In genomic region chr9:82131072-82131471, GRCh38 we compare ENCODE assay signal across 31 cellular contexts.
"Had no signal": no experiment of that assay in that cellular context is flagged by ENCODE, and none has a peak within 500 bp of the region (broad histone marks: within the 10 kb centered on the region; RNA-seq: fewer than 3 reads in every experiment).

No MANE protein-coding gene starts in this region.

- H3K4me3 Mint-ChIP-seq: activated CD4-positive, alpha-beta T cell treated with anti-CD3 and anti-CD28 coated beads for 36 hours; activated CD4-positive, alpha-beta T cell treated with anti-CD3 and anti-CD28 coated beads, Interleukin-2, amount 10 ng/mL, durations not matched to agents 7 days and 5 days; activated naive CD4-positive, alpha-beta T cell treated with anti-CD3 and anti-CD28 coated beads for 36 hours; activated T-cell treated with anti-CD3 and anti-CD28 coated beads, Interleukin-2, amount 50 U/mL, for 4 hours; activated T-helper 1 cell treated with anti-CD3 and anti-CD28 coated beads, Interleukin-12 subunit alpha, Interleukin-12 subunit beta, Interleukin-2, Interleukin-4 antibody, amounts not matched to agents 30 ng/mL and 10 ng/mL and 1 ng/mL, durations not matched to agents 14 hours and 24 hours and 36 hours; T-helper 1 cell treated with Interleukin-12 subunit alpha and Interleukin-12 subunit beta and Interleukin-4 antibody, amounts not matched to agents 30 μg/mL and 1 μg/mL, for 36 hours; T-helper 2 cell treated with Interferon-gamma antibody and Interleukin-4, amounts not matched to agents 5 μg/mL and 100 μg/mL, for 36 hours; WTC11 had no signal

- H3K27me3 Mint-ChIP-seq: activated CD4-positive, alpha-beta T cell treated with anti-CD3 and anti-CD28 coated beads for 36 hours; activated CD4-positive, alpha-beta T cell treated with anti-CD3 and anti-CD28 coated beads, Interleukin-2, amount 10 ng/mL, durations not matched to agents 7 days and 5 days had no signal

- DNase-seq: activated CD4-positive, alpha-beta T cell treated with anti-CD3 and anti-CD28 coated beads for 36 hours; activated CD4-positive, alpha-beta T cell treated with anti-CD3 and anti-CD28 coated beads, Interleukin-2, amount 10 ng/mL, durations not matched to agents 7 days and 5 days; activated CD4-positive, alpha-beta T cell treated with anti-CD3 and anti-CD28 coated beads, Interleukin-2, amount 50 U/mL, for 48 hours; activated CD8-positive, alpha-beta memory T cell treated with anti-CD3 and anti-CD28 coated beads, Interleukin-2, amount 50 U/mL, for 4 hours; activated gamma-delta T cell treated with Interleukin-2 at 50 U/mL for 16 hours; activated naive CD4-positive, alpha-beta T cell treated with anti-CD3 and anti-CD28 coated beads for 36 hours; activated T-cell treated with anti-CD3 and anti-CD28 coated beads for 4 hours; activated T-cell treated with anti-CD3 and anti-CD28 coated beads, Interleukin-2, amount 50 U/mL, for 4 hours; body of pancreas; cerebellar nuclear complex; Karpas-422; NCI-H1105 treated with DMSO at 0.1 percent for 48 hours; NCI-H1436; NCI-H1694; NCI-H1930; NCI-H2081 treated with DMSO at 0.1 percent for 48 hours; NCI-H226; NCI-H446 treated with DMSO at 0.1 percent for 48 hours; NCI-H524; PC-9; Right ventricle myocardium superior had no signal

- H3K36me3 ChIP-seq: adrenal gland, breast epithelium had no signal

- H3K4me1 ChIP-seq: adrenal gland, body of pancreas, breast epithelium had no signal

- H3K9me3 ChIP-seq: adrenal gland, body of pancreas, breast epithelium had no signal

- H3K4me3 ChIP-seq: adrenal gland, body of pancreas, breast epithelium, K562, PC-9 had no signal

- H3K36me3 Mint-ChIP-seq: activated naive CD4-positive, alpha-beta T cell treated with anti-CD3 and anti-CD28 coated beads, Interleukin-2, amount 50 U/mL, for 72 hours had no signal

- H3K9me3 Mint-ChIP-seq: activated T-cell treated with anti-CD3 and anti-CD28 coated beads, Interleukin-2, amount 50 U/mL, for 4 hours; T-helper 1 cell treated with Interleukin-12 subunit alpha and Interleukin-12 subunit beta and Interleukin-4 antibody, amounts not matched to agents 30 μg/mL and 1 μg/mL, for 36 hours had no signal

- H2AFZ ChIP-seq: PC-9 had no signal

- H3K27me3 ChIP-seq: adrenal gland, body of pancreas, breast epithelium had no signal

- ATAC-seq: activated CD4-positive, alpha-beta T cell treated with anti-CD3 and anti-CD28 coated beads for 36 hours; activated CD4-positive, CD25-positive, alpha-beta regulatory T cell treated with anti-CD3 and anti-CD28 coated beads, Interleukin-2, amount 50 U/mL, for 24 hours; activated naive CD4-positive, alpha-beta T cell treated with anti-CD3 and anti-CD28 coated beads, Interleukin-2, amount 50 U/mL, for 72 hours; activated T-cell treated with anti-CD3 and anti-CD28 coated beads, Interleukin-2, amount 50 U/mL, for 4 hours; body of pancreas; K562; WTC11 had no signal

- H3K4me2 ChIP-seq: PC-9 had no signal

- H3K4me1 Mint-ChIP-seq: activated CD4-positive, alpha-beta T cell treated with anti-CD3 and anti-CD28 coated beads for 36 hours; activated CD4-positive, alpha-beta T cell treated with anti-CD3 and anti-CD28 coated beads, Interleukin-2, amount 10 ng/mL, durations not matched to agents 7 days and 5 days had no signal

- H3K27ac ChIP-seq: adrenal gland, body of pancreas, breast epithelium, PC-9, RWPE1 had no signal

- H3K27ac Mint-ChIP-seq: activated CD4-positive, alpha-beta T cell treated with anti-CD3 and anti-CD28 coated beads for 36 hours; activated CD4-positive, alpha-beta T cell treated with anti-CD3 and anti-CD28 coated beads, Interleukin-2, amount 10 ng/mL, durations not matched to agents 7 days and 5 days; activated naive CD4-positive, alpha-beta T cell treated with anti-CD3 and anti-CD28 coated beads for 36 hours; activated naive CD4-positive, alpha-beta T cell treated with anti-CD3 and anti-CD28 coated beads, Interleukin-2, amount 50 U/mL, for 72 hours; activated T-helper 1 cell treated with anti-CD3 and anti-CD28 coated beads, Interleukin-12 subunit alpha, Interleukin-12 subunit beta, Interleukin-2, Interleukin-4 antibody, amounts not matched to agents 30 ng/mL and 10 ng/mL and 1 ng/mL, durations not matched to agents 14 hours and 24 hours and 36 hours; T-helper 1 cell treated with Interleukin-12 subunit alpha and Interleukin-12 subunit beta and Interleukin-4 antibody, amounts not matched to agents 30 μg/mL and 1 μg/mL, for 36 hours; T-helper 2 cell treated with Interferon-gamma antibody and Interleukin-4, amounts not matched to agents 5 μg/mL and 100 μg/mL, for 36 hours; WTC11 had no signal
